In genomic region chr9:123426406-123426805, GRCh38 we compare ENCODE assay signal across 12 cellular contexts.
DNase-seq lines count a peak whose midpoint lies in the region; ATAC-seq and TF ChIP-seq lines count a peak whose summit lies in the region.
"Had no signal": no experiment of that assay in that cellular context is flagged by ENCODE, and none has a peak within 500 bp of the region (broad histone marks: within the 10 kb centered on the region; RNA-seq: fewer than 3 reads in every experiment).

No MANE protein-coding gene starts in this region.

- CTCF ChIA-PET in HCT116 (lab: Charles Lee) = no interaction called here

- no peak overlapping the region for H3K9ac ChIP-seq in HCT116 (ENCODE audit: low read length)
- no peak overlapping the region for H3K9ac ChIP-seq in OCI-LY1 (ENCODE audit: low read length)

- RAD21 ChIA-PET in HCT116 (lab: Charles Lee; ENCODE audit: low non-redundant PET in 1 of 2, low total read pairs in 2 of 2, uncharacterized antibody in 2 of 2, unreplicated experiment in 2 of 2) = no interaction called here

- H3K9me3 ChIP-seq in HCT116 (ENCODE audit: control insufficient read depth in 1 of 2, insufficient read depth in 1 of 2, low read depth in 1 of 2, low read length in 2 of 2) = no peaks in the 10 kb centered on the region
- no peaks in the 10 kb centered on the region for H3K9me3 ChIP-seq in OCI-LY1 (ENCODE audit: low read length)
- H3K9me3 ChIP-seq in stomach = peaks cover 0 to 9% (median 3%) of the 10 kb centered on the region in 4 donors

- H3K4me1 ChIP-seq in HCT116 (ENCODE audit: control insufficient read depth in 1 of 2, insufficient read depth in 2 of 2, low read length in 2 of 2) (no peaks in the 10 kb centered on the region), OCI-LY1 (ENCODE audit: insufficient read depth, low read length, severe bottlenecking) (peaks cover 11% of the 10 kb centered on the region), stomach (no peaks in the 10 kb centered on the region)

- POLR2A ChIA-PET in HCT116 (lab: Charles Lee) = no interaction called here

- H3K4me3 ChIP-seq in HCT116 (replicated peaks in 1 of 2; ENCODE audit: low read depth in 1 of 2, low read length in 2 of 2) = no peak overlapping the region
- H3K4me3 ChIP-seq in OCI-LY1 (ENCODE audit: low read depth, low read length, poor library complexity, severe bottlenecking) = no peak overlapping the region
- H3K4me3 ChIP-seq in stomach = no peak overlapping the region
- H3K4me3 ChIP-seq: thoracic aorta had no signal

- 67 to 77% (median 74%) methylated on average over 2 of the region's 2 CpGs for WGBS in stomach, 5 donors

- BruUV-seq in HCT116 (replicated peaks; lab: Mats Ljungman, UMichigan) = no TSS peak

- H3K27me3 ChIP-seq in HCT116 (ENCODE audit: insufficient read depth, low read length) (no peaks in the 10 kb centered on the region), OCI-LY1 (ENCODE audit: insufficient read depth, low read length) (no peaks in the 10 kb centered on the region), stomach (no peaks in the 10 kb centered on the region)

- H3K9me2 ChIP-seq in HCT116 (ENCODE audit: insufficient read depth) = no peaks in the 10 kb centered on the region
- H3K9me2 ChIP-seq in OCI-LY1 (ENCODE audit: low read depth, low read length) = no peaks in the 10 kb centered on the region

- H3K4me2 ChIP-seq in HCT116 (ENCODE audit: low read length) (no peak overlapping the region), OCI-LY1 (ENCODE audit: low read length) (no peak overlapping the region)

- H4K20me1 ChIP-seq in HCT116 (ENCODE audit: insufficient read depth) (no peaks in the 10 kb centered on the region), OCI-LY1 (ENCODE audit: insufficient read depth, low read length) (no peaks in the 10 kb centered on the region)

- intact Hi-C loops in HCT116 (cut with micrococcal nuclease) = no loop called here
- intact Hi-C loops in stomach (cut with DNase I; ENCODE audit: low total_unique reads) = no loop called here

- H2AFZ ChIP-seq in HCT116 (ENCODE audit: low read depth, low read length, poor library complexity, severe bottlenecking) = no peak overlapping the region
- H2AFZ ChIP-seq in OCI-LY1 (ENCODE audit: low read length) = no peak overlapping the region

- H3K27ac ChIP-seq in HCT116 (ENCODE audit: low read depth, low read length) (no peak overlapping the region), OCI-LY1 (ENCODE audit: low read depth, low read length, poor library complexity, severe bottlenecking) (no peak overlapping the region), stomach (no peak overlapping the region)
- H3K27ac ChIP-seq: thoracic aorta had no signal

- no peaks in the 10 kb centered on the region for H3F3A ChIP-seq in OCI-LY1 (ENCODE audit: insufficient read depth, low read length)

- TF ChIP-seq CTCF in HCT116 (IDR thresholded peaks at IDR 0.05 in 2 of 3, conservative IDR thresholded peaks at IDR 0.05 in 1 of 3; ENCODE audit: borderline replicate concordance in 1 of 3, insufficient read depth in 1 of 3, low read depth in 2 of 3, low read length in 2 of 3) (0 out of 6 replicates have a peak, but pooled peaks of 1 of the 3 experiments have one; percentile 8), OCI-LY1 (IDR thresholded peaks at IDR 0.05; ENCODE audit: low read length) (peak; percentile 19; the same call in 1 of the 2 replicates), stomach (IDR thresholded peaks at IDR 0.05) (no peak)

- TF ChIP-seq RAD21 in HCT116 (IDR thresholded peaks at IDR 0.05; ENCODE audit: low read depth) = no peak

- no peaks in the 10 kb centered on the region for H3K36me3 ChIP-seq in HCT116 (ENCODE audit: control insufficient read depth in 1 of 2, insufficient read depth in 2 of 2, low read length in 2 of 2)
- H3K36me3 ChIP-seq in OCI-LY1 (ENCODE audit: insufficient read depth, low read length) = no peaks in the 10 kb centered on the region; the same call in 1 of the 2 replicates
- peaks cover 6 to 70% (median 58%) of the 10 kb centered on the region in 4 donors for H3K36me3 ChIP-seq in stomach

- ATAC-seq in HCT116 = peak; percentile 80

- DNase-seq in activated effector memory CD4-positive, alpha-beta T cell treated with anti-CD3 and anti-CD28 coated beads, Interleukin-2, amount 50 U/mL, for 16 hours = peak; percentile 10
- DNase-seq in activated effector memory CD4-positive, alpha-beta T cell treated with Interleukin-2 at 50 U/mL for 16 hours = no peak
- DNase-seq in HCT116 (ENCODE audit: low read depth, low spot score) (no peak), stomach (peak; percentile 16), NCI-H2029 treated with DMSO at 0.1 percent for 48 hours (lab: John Stamatoyannopoulos, UW) (no peak), medulla oblongata (ENCODE audit: extremely low spot score) (no peak), LoVo (ENCODE audit: low spot score) (no peak)
- DNase-seq: activated T-cell treated with anti-CD3 and anti-CD28 coated beads, Interleukin-2, amount 50 U/mL, for 48 hours; kidney; NCI-H1417 treated with DMSO at 0.1 percent for 48 hours had no signal

- no peak for TF ChIP-seq EP300 in stomach (IDR thresholded peaks at IDR 0.05)

- H3K79me2 ChIP-seq in HCT116 (ENCODE audit: insufficient read depth, low read length) (no peaks in the 10 kb centered on the region), OCI-LY1 (ENCODE audit: insufficient read depth, low read length) (no peaks in the 10 kb centered on the region)

- TF ChIP-seq POLR2A in HCT116 (IDR thresholded peaks at IDR 0.05; ENCODE audit: borderline replicate concordance, extremely low read depth, insufficient read depth, insufficient read length) (no peak), stomach (IDR thresholded peaks at IDR 0.05) (no peak)

TF ChIP-seq in HCT116, 20 proteins besides CTCF, POLR2A, EP300 and RAD21:
- TF ChIP-seq SRF (IDR thresholded peaks at IDR 0.05; ENCODE audit: low read depth) (no peak), ZNF274 (IDR thresholded peaks at IDR 0.05; ENCODE audit: low read depth, low read length) (no peak), ELF1 (IDR thresholded peaks at IDR 0.05; ENCODE audit: borderline replicate concordance, low read depth) (no peak), POLR2AphosphoS5 (IDR thresholded peaks at IDR 0.05; ENCODE audit: low read depth, low read length) (no peak), EZH2 (IDR thresholded peaks at IDR 0.05) (no peak), ZFX (IDR thresholded peaks at IDR 0.05) (no peak), CBX3 (IDR thresholded peaks at IDR 0.05; ENCODE audit: low read depth) (no peak), SIN3A (IDR thresholded peaks at IDR 0.05; ENCODE audit: low read depth) (no peak), CEBPB (IDR thresholded peaks at IDR 0.05; ENCODE audit: low read depth) (no peak), EGR1 (IDR thresholded peaks at IDR 0.05; ENCODE audit: low read depth) (no peak)
- TF ChIP-seq, protein P1, sequence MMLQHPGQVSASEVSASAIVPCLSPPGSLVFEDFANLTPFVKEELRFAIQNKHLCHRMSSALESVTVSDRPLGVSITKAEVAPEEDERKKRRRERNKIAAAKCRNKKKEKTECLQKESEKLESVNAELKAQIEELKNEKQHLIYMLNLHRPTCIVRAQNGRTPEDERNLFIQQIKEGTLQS (IDR thresholded peaks at IDR 0.05) = no peak

Comparison
In these comparisons a context has a peak if more than half of its experiments do, and no peak if none do; other contexts are left out.
1. DNase-seq: peak in activated effector memory CD4-positive, alpha-beta T cell treated with anti-CD3 and anti-CD28 coated beads, Interleukin-2, amount 50 U/mL, for 16 hours (single experiment) and stomach (single experiment); none in activated effector memory CD4-positive, alpha-beta T cell treated with Interleukin-2 at 50 U/mL for 16 hours (single experiment), HCT116 (single experiment), NCI-H2029 treated with DMSO at 0.1 percent for 48 hours (single experiment), medulla oblongata (single experiment) and LoVo (single experiment).